Comparison of ENCODE assay signal across 9 cellular contexts in genomic region chr6:1381397-1382330, GRCh38. TPM values are rescaled to one million over a fixed set of nuclear protein-coding genes. Genes with fewer than 3 reads are reported as not detected.
DNase-seq lines count a peak whose midpoint lies in the region; ATAC-seq, FAIRE-seq and TF ChIP-seq lines count a peak whose summit lies in the region.
"Had no signal": no experiment of that assay in that cellular context is flagged by ENCODE, and none has a peak within 500 bp of the region (broad histone marks: within the 10 kb centered on the region; RNA-seq: fewer than 3 reads in every experiment).

No MANE protein-coding gene starts in this region.

- FAIRE-seq in urothelium cell line (lab: Jason Lieb, UNC) = no peak
- FAIRE-seq: colon had no signal

- peaks cover 40% of the 10 kb centered on the region for H3K4me1 Mint-ChIP-seq in activated T-cell treated with anti-CD3 and anti-CD28 coated beads, Interleukin-2, amount 50 U/mL, for 4 hours (ENCODE audit: low read depth)

- H3K4me3 Mint-ChIP-seq in activated T-cell treated with anti-CD3 and anti-CD28 coated beads, Interleukin-2, amount 50 U/mL, for 4 hours = peak overlapping the region; percentile 2

- peak; percentile 72 to 76 for ATAC-seq in activated T-cell treated with anti-CD3 and anti-CD28 coated beads, Interleukin-2, amount 50 U/mL, for 4 hours
- peak; percentile 46 for ATAC-seq in omental fat pad (ENCODE audit: low FRiP score)

- peak; percentile 77 for TF ChIP-seq CTCF in GM12875 (IDR thresholded peaks at IDR 0.05; ENCODE audit: borderline replicate concordance, insufficient read depth, low read depth, low read length)
- peak; percentile 55 for TF ChIP-seq CTCF in foreskin fibroblast (IDR thresholded peaks at IDR 0.05; ENCODE audit: low read depth, low read length)
- TF ChIP-seq CTCF in omental fat pad (IDR thresholded peaks at IDR 0.05) = peak in 2 of 3 donors; percentile 70 to 79

- peak; percentile 26 for DNase-seq in NCI-H748 treated with DMSO at 0.1 percent for 48 hours (lab: John Stamatoyannopoulos, UW)
- peak; percentile 52 for DNase-seq in activated T-cell treated with anti-CD3 and anti-CD28 coated beads, Interleukin-2, amount 50 U/mL, for 4 hours
- DNase-seq in foreskin fibroblast = peak in 1 of 2 donors; percentile 83
- DNase-seq in omental fat pad (ENCODE audit: low spot score) = no peak
- DNase-seq in urothelium cell line (ENCODE audit: low spot score) = peak; percentile 73
- no peak for DNase-seq in NCI-H2107 treated with DMSO at 0.1 percent for 48 hours (lab: John Stamatoyannopoulos, UW; ENCODE audit: unreplicated experiment)
- DNase-seq in NCI-H1694 treated with DMSO at 0.1 percent for 48 hours (lab: John Stamatoyannopoulos, UW) = no peak

- no peak overlapping the region for H3K4me3 ChIP-seq in GM12875 (ENCODE audit: low read depth, low read length)
- peak overlapping the region; percentile 41 to 64 for H3K4me3 ChIP-seq in foreskin fibroblast (ENCODE audit: low read depth in 1 of 2, low read length in 2 of 2)

- no peaks in the 10 kb centered on the region for H3K9me3 Mint-ChIP-seq in activated T-cell treated with anti-CD3 and anti-CD28 coated beads, Interleukin-2, amount 50 U/mL, for 4 hours

- no peaks in the 10 kb centered on the region for H3K36me3 Mint-ChIP-seq in activated T-cell treated with anti-CD3 and anti-CD28 coated beads, Interleukin-2, amount 50 U/mL, for 4 hours (ENCODE audit: insufficient read depth)

- H3K27me3 Mint-ChIP-seq in activated T-cell treated with anti-CD3 and anti-CD28 coated beads, Interleukin-2, amount 50 U/mL, for 4 hours (ENCODE audit: low read depth) = peaks cover 76% of the 10 kb centered on the region

RNA-seq across cellular contexts. Expression of gene FOXF2, which starts 7.7 kb away (rescaled TPM):
- under 1 TPM in 1 of 3 donors, not detected in 2; 0.08 TPM for total RNA-seq in activated T-cell treated with anti-CD3 and anti-CD28 coated beads, Interleukin-2, amount 50 U/mL, for 4 hours
- total RNA-seq in omental fat pad = 1 to 10 TPM in 2 of 4 donors, under 1 TPM in 2; 0.65 to 1.1 (median 0.95) TPM

Comparison
In these comparisons a context has a peak if more than half of its experiments do, and no peak if none do; other contexts are left out.
1. DNase-seq: peak in NCI-H748 treated with DMSO at 0.1 percent for 48 hours (single experiment), activated T-cell treated with anti-CD3 and anti-CD28 coated beads, Interleukin-2, amount 50 U/mL, for 4 hours (single experiment) and urothelium cell line (single experiment); none in omental fat pad (single experiment), NCI-H2107 treated with DMSO at 0.1 percent for 48 hours (single experiment) and NCI-H1694 treated with DMSO at 0.1 percent for 48 hours (single experiment).
2. Peak in every context shown above with its lines, with median percentiles within 50 percentile points of each other: CTCF ChIP-seq.